In genomic region chr1:117237701-117238413, GRCh38 we compare ENCODE assay signal across 18 cellular contexts. TPM values are rescaled to one million over a fixed set of nuclear protein-coding genes. Genes with fewer than 3 reads are reported as not detected.
DNase-seq lines count a peak whose midpoint lies in the region; ATAC-seq and TF ChIP-seq lines count a peak whose summit lies in the region.
"Had no signal": no experiment of that assay in that cellular context is flagged by ENCODE, and none has a peak within 500 bp of the region (broad histone marks: within the 10 kb centered on the region; RNA-seq: fewer than 3 reads in every experiment).

No MANE protein-coding gene starts in this region.

- H2AFZ ChIP-seq in GM23248: peak overlapping the region; percentile 42; the same call in 1 of the 2 replicates

- no peak overlapping the region for H3K4me2 ChIP-seq in GM23248 (ENCODE audit: unreplicated experiment)

- H3K27ac Mint-ChIP-seq in stimulated activated effector memory CD8-positive, alpha-beta T cell treated with anti-CD3 and anti-CD28 coated beads, Interleukin-12 subunit alpha, Interleukin-12 subunit beta, amount 100 ng/mL, for 72 hours: no peak overlapping the region
- H3K27ac Mint-ChIP-seq: activated CD4-positive, alpha-beta memory T cell treated with anti-CD3 and anti-CD28 coated beads, Interleukin-2, amount 10 ng/mL, durations not matched to agents 7 days and 5 days; stimulated activated naive CD8-positive, alpha-beta T cell treated with anti-CD3 and anti-CD28 coated beads, Interleukin-15, Interleukin-2, amounts not matched to agents 100 ng/mL and 50 ng/mL, for 24 hours; T-helper 2 cell treated with Interferon-gamma antibody and Interleukin-4, amounts not matched to agents 5 μg/mL and 100 μg/mL, for 36 hours had no signal

- H3K9ac ChIP-seq in GM23248: no peak overlapping the region

- no peaks in the 10 kb centered on the region for H3K36me3 Mint-ChIP-seq in stimulated activated effector memory CD8-positive, alpha-beta T cell treated with anti-CD3 and anti-CD28 coated beads, Interleukin-12 subunit alpha, Interleukin-12 subunit beta, amount 100 ng/mL, for 72 hours

- no peaks in the 10 kb centered on the region for H3K27me3 ChIP-seq in GM23248 (replicated peaks; ENCODE audit: insufficient read depth)
- no peaks in the 10 kb centered on the region for H3K27me3 ChIP-seq in prostate gland (replicated peaks; ENCODE audit: insufficient read depth)
- H3K27me3 ChIP-seq: colonic mucosa, ovary had no signal

- no peaks in the 10 kb centered on the region for H3K4me1 ChIP-seq in GM23248 (ENCODE audit: insufficient read depth)
- H3K4me1 ChIP-seq in prostate gland (replicated peaks): no peaks in the 10 kb centered on the region
- H3K4me1 ChIP-seq: colonic mucosa had no signal

- no peaks in the 10 kb centered on the region for H4K20me1 ChIP-seq in GM23248 (ENCODE audit: insufficient read depth)

- H3K4me3 ChIP-seq in GM23248 (no peak overlapping the region), fibroblast of villous mesenchyme (ENCODE audit: low read depth, low read length) (no peak overlapping the region), prostate gland (no peak overlapping the region)
- H3K4me3 ChIP-seq: colonic mucosa, ovary had no signal

- intact Hi-C loops in sciatic nerve (cut with DNase I) (no loop called here), prostate gland (cut with DNase I) (no loop called here)

- peak; percentile 61 for DNase-seq in GM23248
- peak; percentile 54 for DNase-seq in OCI-M1 (lab: John Stamatoyannopoulos, UW)
- peak; percentile 9 for DNase-seq in fibroblast of villous mesenchyme (ENCODE audit: low read depth)
- no peak for DNase-seq in sciatic nerve (ENCODE audit: low spot score)
- DNase-seq in GM10266 (ENCODE audit: extremely low spot score): no peak
- no peak for DNase-seq in NCI-H526 (lab: John Stamatoyannopoulos, UW)
- no peak for DNase-seq in prostate gland (ENCODE audit: low spot score)
- no peak for DNase-seq in stimulated activated effector memory CD8-positive, alpha-beta T cell treated with anti-CD3 and anti-CD28 coated beads, Interleukin-12 subunit alpha, Interleukin-12 subunit beta, amount 100 ng/mL, for 72 hours (ENCODE audit: low spot score in 2 of 2)
- DNase-seq: activated CD4-positive, alpha-beta memory T cell treated with anti-CD3 and anti-CD28 coated beads, Interleukin-2, amount 10 ng/mL, durations not matched to agents 7 days and 5 days; activated naive CD4-positive, alpha-beta T cell; colonic mucosa; COR-L47; left ventricle myocardium superior; NCI-H2029; stimulated activated CD4-positive, alpha-beta T cell treated with anti-CD3 and anti-CD28 coated beads, Interleukin-2, amount 100 ng/mL, for 24 hours had no signal

- no peaks in the 10 kb centered on the region for H3K79me2 ChIP-seq in GM23248 (ENCODE audit: insufficient read depth)

- H3K36me3 ChIP-seq in GM23248 (ENCODE audit: low read depth) (no peaks in the 10 kb centered on the region), prostate gland (no peaks in the 10 kb centered on the region)
- H3K36me3 ChIP-seq: colonic mucosa, ovary had no signal

- no peak overlapping the region for H3K4me3 Mint-ChIP-seq in stimulated activated effector memory CD8-positive, alpha-beta T cell treated with anti-CD3 and anti-CD28 coated beads, Interleukin-12 subunit alpha, Interleukin-12 subunit beta, amount 100 ng/mL, for 72 hours
- H3K4me3 Mint-ChIP-seq: activated CD4-positive, alpha-beta memory T cell treated with anti-CD3 and anti-CD28 coated beads, Interleukin-2, amount 10 ng/mL, durations not matched to agents 7 days and 5 days; stimulated activated naive CD8-positive, alpha-beta T cell treated with anti-CD3 and anti-CD28 coated beads, Interleukin-15, Interleukin-2, amounts not matched to agents 100 ng/mL and 50 ng/mL, for 24 hours; T-helper 2 cell treated with Interferon-gamma antibody and Interleukin-4, amounts not matched to agents 5 μg/mL and 100 μg/mL, for 36 hours had no signal

- H3K9me3 ChIP-seq in GM23248 (ENCODE audit: low read depth) (no peaks in the 10 kb centered on the region), prostate gland (no peaks in the 10 kb centered on the region)
- H3K9me3 ChIP-seq: colonic mucosa, ovary had no signal

- no peaks in the 10 kb centered on the region for H3K9me2 ChIP-seq in GM23248 (ENCODE audit: insufficient read depth)

- H3K9me3 Mint-ChIP-seq in stimulated activated effector memory CD8-positive, alpha-beta T cell treated with anti-CD3 and anti-CD28 coated beads, Interleukin-12 subunit alpha, Interleukin-12 subunit beta, amount 100 ng/mL, for 72 hours: no peaks in the 10 kb centered on the region
- H3K9me3 Mint-ChIP-seq: activated CD4-positive, alpha-beta memory T cell treated with anti-CD3 and anti-CD28 coated beads, Interleukin-2, amount 10 ng/mL, durations not matched to agents 7 days and 5 days; stimulated activated naive CD8-positive, alpha-beta T cell treated with anti-CD3 and anti-CD28 coated beads, Interleukin-15, Interleukin-2, amounts not matched to agents 100 ng/mL and 50 ng/mL, for 24 hours; T-helper 2 cell treated with Interferon-gamma antibody and Interleukin-4, amounts not matched to agents 5 μg/mL and 100 μg/mL, for 36 hours had no signal

- no peaks in the 10 kb centered on the region for H3F3A ChIP-seq in GM23248 (ENCODE audit: insufficient read depth)

- in situ Hi-C loops in GM23248 (cut with MboI): no loop called here

- WGBS in GM23248 (ENCODE audit: low coverage in 1 of 2, low lambda C conversion rate in 2 of 2, missing lambda C conversion rate in 2 of 2), 2 experiments: 2 to 5% methylated on average over 1 of the region's 1 CpG
- WGBS in prostate gland: 16% methylated on average over 1 of the region's 1 CpG

- TF ChIP-seq POLR2A in prostate gland (IDR thresholded peaks at IDR 0.05): no peak

- peaks cover 6% of the 10 kb centered on the region for H3K4me1 Mint-ChIP-seq in stimulated activated effector memory CD8-positive, alpha-beta T cell treated with anti-CD3 and anti-CD28 coated beads, Interleukin-12 subunit alpha, Interleukin-12 subunit beta, amount 100 ng/mL, for 72 hours
- H3K4me1 Mint-ChIP-seq: activated CD4-positive, alpha-beta memory T cell treated with anti-CD3 and anti-CD28 coated beads, Interleukin-2, amount 10 ng/mL, durations not matched to agents 7 days and 5 days had no signal

- ATAC-seq in sciatic nerve: peak; percentile 59
- ATAC-seq in stimulated activated effector memory CD8-positive, alpha-beta T cell treated with anti-CD3 and anti-CD28 coated beads, Interleukin-12 subunit alpha, Interleukin-12 subunit beta, amount 100 ng/mL, for 72 hours: no peak
- ATAC-seq: left ventricle myocardium superior had no signal

- H3K27ac ChIP-seq in GM23248 (no peak overlapping the region), prostate gland (no peak overlapping the region)
- H3K27ac ChIP-seq: colonic mucosa, ovary had no signal

- TF ChIP-seq CTCF in fibroblast of villous mesenchyme (IDR thresholded peaks at IDR 0.05; ENCODE audit: insufficient read depth, low read depth, low read length) (no peak), GM10266 (IDR thresholded peaks at IDR 0.05; ENCODE audit: control insufficient read depth, insufficient read depth, low read depth, missing control alignments) (no peak), prostate gland (IDR thresholded peaks at IDR 0.05) (no peak)

RNA-seq across cellular contexts. Expression of gene VTCN1, which starts 27.1 kb away (rescaled TPM):
- not detected in 2 replicates for total RNA-seq in GM23248 (2014; rRNA removed; shearing (Covaris generic))
- polyA plus RNA-seq in GM23248 (2016; fragmentation: Nextera tagmentation; extraction: Ambion mirVana): not detected in 2 replicates
- total RNA-seq in fibroblast of villous mesenchyme (not detected in 2 replicates), sciatic nerve (not detected), prostate gland (1 to 10 TPM; 4.0 to 7.8 TPM)
- total RNA-seq: activated CD4-positive, alpha-beta memory T cell treated with anti-CD3 and anti-CD28 coated beads, Interleukin-2, amount 10 ng/mL, durations not matched to agents 7 days and 5 days; colonic mucosa; left ventricle myocardium superior had no signal

Comparison
In these comparisons a context has a peak if more than half of its experiments do, and no peak if none do; other contexts are left out.
1. DNase-seq: peak in GM23248 (single experiment), OCI-M1 (single experiment) and fibroblast of villous mesenchyme (single experiment); none in sciatic nerve (single experiment), GM10266 (single experiment), NCI-H526 (0 of 2), prostate gland (single experiment) and stimulated activated effector memory CD8-positive, alpha-beta T cell treated with anti-CD3 and anti-CD28 coated beads, Interleukin-12 subunit alpha, Interleukin-12 subunit beta, amount 100 ng/mL, for 72 hours (0 of 2).